9 cellular contexts compared by ENCODE assay signal in genomic region chr2:112276954-112277353, GRCh38. TPM values are rescaled to one million over a fixed set of nuclear protein-coding genes. Genes with fewer than 3 reads are reported as not detected.
DNase-seq lines count a peak whose midpoint lies in the region; TF ChIP-seq lines count a peak whose summit lies in the region.
"Had no signal": no experiment of that assay in that cellular context is flagged by ENCODE, and none has a peak within 500 bp of the region (broad histone marks: within the 10 kb centered on the region; RNA-seq: fewer than 3 reads in every experiment).

No MANE protein-coding gene starts in this region.

- H3K36me3 ChIP-seq in GM23248 (ENCODE audit: low read depth) (no peaks in the 10 kb centered on the region), OCI-LY7 (ENCODE audit: insufficient read depth, low read length) (no peaks in the 10 kb centered on the region), fibroblast of lung (ENCODE audit: control insufficient read depth, insufficient read depth, low read length) (no peaks in the 10 kb centered on the region), trophoblast cell (ENCODE audit: control insufficient read depth in 1 of 2, insufficient read depth in 2 of 2, low read length in 2 of 2) (no peaks in the 10 kb centered on the region)

- H3K9me3 ChIP-seq in GM23248 (ENCODE audit: low read depth), result no peaks in the 10 kb centered on the region
- H3K9me3 ChIP-seq in OCI-LY7 (ENCODE audit: low read length), result no peaks in the 10 kb centered on the region; the same call in 1 of the 2 replicates
- no peaks in the 10 kb centered on the region for H3K9me3 ChIP-seq in fibroblast of lung (ENCODE audit: control insufficient read depth, insufficient read depth, low read depth, low read length)
- H3K9me3 ChIP-seq in trophoblast cell (ENCODE audit: insufficient read depth, low read depth, low read length), result no peaks in the 10 kb centered on the region

- H3K4ac ChIP-seq in trophoblast cell (ENCODE audit: low read depth, low read length), result no peak overlapping the region

- H3F3A ChIP-seq in GM23248 (ENCODE audit: insufficient read depth), result 0 out of 2 replicates have a peak, but pooled peaks cover 8% of the 10 kb centered on the region

- no peaks in the 10 kb centered on the region for H4K20me1 ChIP-seq in GM23248 (ENCODE audit: insufficient read depth)
- no peaks in the 10 kb centered on the region for H4K20me1 ChIP-seq in OCI-LY7 (ENCODE audit: insufficient read depth, low read length)
- no peaks in the 10 kb centered on the region for H4K20me1 ChIP-seq in fibroblast of lung (ENCODE audit: control insufficient read depth, extremely low read depth, insufficient read depth, low read length)

- no peak overlapping the region for H2BK120ac ChIP-seq in trophoblast cell (ENCODE audit: insufficient read depth, low read length, poor library complexity)

- in situ Hi-C loops in GM23248 (cut with MboI), result no loop called here

- intact Hi-C loops in OCI-LY7 (cut with micrococcal nuclease; ENCODE audit: unreplicated experiment), result loop anchor here (5.0 kb wide), 2 partner anchors 265 to 395 kb away; partner anchors contain the start of genes ANAPC1 and POLR1B

- POLR2A ChIA-PET in OCI-LY7 (lab: Charles Lee), result interaction anchor here (0.7 to 1.2 kb wide), 2 partner anchors 14 to 193 kb away, joined by 3 read pairs; no protein-coding TSS in a partner anchor

- H3K4me2 ChIP-seq in GM23248 (ENCODE audit: unreplicated experiment) (peak overlapping the region; percentile 91), OCI-LY7 (ENCODE audit: low read length) (peak overlapping the region; percentile 94), fibroblast of lung (ENCODE audit: extremely low read depth, insufficient read depth, low read length) (peak overlapping the region; percentile 87), trophoblast cell (ENCODE audit: low read length) (no peak overlapping the region)

- no peak overlapping the region for H4K12ac ChIP-seq in trophoblast cell (ENCODE audit: low read depth, low read length)

- no peak overlapping the region for H3K18ac ChIP-seq in trophoblast cell (ENCODE audit: low read length)

- H4K8ac ChIP-seq in trophoblast cell (ENCODE audit: low read depth, low read length), result no peak overlapping the region

- H3K27me3 ChIP-seq in GM23248 (replicated peaks; ENCODE audit: insufficient read depth) (no peaks in the 10 kb centered on the region), fibroblast of lung (ENCODE audit: control insufficient read depth, insufficient read depth, low read length) (no peaks in the 10 kb centered on the region), trophoblast cell (ENCODE audit: insufficient read depth, low read length) (no peaks in the 10 kb centered on the region)

- H3K9me2 ChIP-seq in GM23248 (ENCODE audit: insufficient read depth) (no peaks in the 10 kb centered on the region), OCI-LY7 (ENCODE audit: insufficient read depth, low read length) (no peaks in the 10 kb centered on the region)

- H3K14ac ChIP-seq in trophoblast cell (ENCODE audit: low read length), result no peak overlapping the region

- BruUV-seq in OCI-LY7 (replicated peaks; lab: Mats Ljungman, UMichigan), result TSS peak; percentile 67

- peaks cover 8% of the 10 kb centered on the region for H3K79me1 ChIP-seq in trophoblast cell (ENCODE audit: low read length)

- H2AFZ ChIP-seq in GM23248 (peak overlapping the region; percentile 85; the same call in 1 of the 2 replicates), OCI-LY7 (ENCODE audit: low read length) (peak overlapping the region; percentile 80), fibroblast of lung (ENCODE audit: low read length) (no peak overlapping the region), trophoblast cell (ENCODE audit: insufficient read depth, low read length, poor library complexity) (no peak overlapping the region)

- H3K4me1 ChIP-seq in GM23248 (ENCODE audit: insufficient read depth), result peaks cover 12% of the 10 kb centered on the region; the same call in 1 of the 2 replicates
- peaks cover 12% of the 10 kb centered on the region for H3K4me1 ChIP-seq in OCI-LY7 (ENCODE audit: insufficient read depth, low read length, poor library complexity, severe bottlenecking)
- H3K4me1 ChIP-seq in fibroblast of lung (ENCODE audit: control insufficient read depth, extremely low read depth, insufficient read depth, low read length), result no peaks in the 10 kb centered on the region
- H3K4me1 ChIP-seq in trophoblast cell (ENCODE audit: control insufficient read depth in 1 of 2, insufficient read depth in 2 of 2, low read length in 2 of 2), result no peaks in the 10 kb centered on the region

- DNase-seq in GM23248 (no peak), OCI-LY7 (ENCODE audit: low spot score) (no peak), fibroblast of lung (ENCODE audit: low read depth in 2 of 2) (no peak), trophoblast cell (peak; percentile 21 to 80), germinal center (ENCODE audit: low spot score) (no peak), SK-N-DZ (ENCODE audit: low spot score) (no peak)
- DNase-seq in central memory CD4-positive, alpha-beta T cell, result no peak
- DNase-seq: NCI-H1930, occipital lobe had no signal

- 53 to 56% methylated on average over 5 of the region's 5 CpGs for WGBS in GM23248 (ENCODE audit: low coverage in 1 of 2, low lambda C conversion rate in 2 of 2, missing lambda C conversion rate in 2 of 2), 2 experiments
- no CpG with 5 or more reads among the region's 5 CpGs for WGBS in trophoblast cell (ENCODE audit: extremely low coverage, insufficient coverage, insufficient read length)

- H3K9ac ChIP-seq in GM23248 (0 out of 2 replicates have a peak overlapping the region, but pooled peaks have one; percentile 99), fibroblast of lung (ENCODE audit: insufficient read depth, low read length) (no peak overlapping the region), trophoblast cell (ENCODE audit: low read length) (no peak overlapping the region)

- no peak overlapping the region for H3K27ac ChIP-seq in GM23248
- H3K27ac ChIP-seq in OCI-LY7 (ENCODE audit: low read depth, low read length, poor library complexity, severe bottlenecking), result no peak overlapping the region
- H3K27ac ChIP-seq in fibroblast of lung (ENCODE audit: insufficient read depth, low read length), result no peak overlapping the region
- no peak overlapping the region for H3K27ac ChIP-seq in trophoblast cell (ENCODE audit: low read depth, low read length)

- H3K23ac ChIP-seq in trophoblast cell (ENCODE audit: low read length), result no peak overlapping the region

- H3K4me3 ChIP-seq in GM23248 (peak overlapping the region; percentile 91), OCI-LY7 (ENCODE audit: low read depth, low read length, poor library complexity, severe bottlenecking) (peak overlapping the region; percentile 97), fibroblast of lung (replicated peaks in 1 of 4; ENCODE audit: control extremely low read depth in 1 of 4, insufficient read depth in 1 of 4, low read depth in 3 of 4, low read length in 4 of 4) (peak overlapping the region in 1 of 4 experiments; percentile 70), trophoblast cell (ENCODE audit: low read depth, low read length) (no peak overlapping the region)

- no peak overlapping the region for H2BK12ac ChIP-seq in trophoblast cell (ENCODE audit: low read length)

- no peak overlapping the region for H2BK5ac ChIP-seq in trophoblast cell (ENCODE audit: low read depth, low read length, poor library complexity)

- CTCF ChIA-PET in OCI-LY7 (lab: Charles Lee; ENCODE audit: unreplicated experiment), result no interaction called here

- no peak overlapping the region for H4K91ac ChIP-seq in trophoblast cell (ENCODE audit: low read depth, low read length)

- TF ChIP-seq CTCF in OCI-LY7 (conservative IDR thresholded peaks at IDR 0.05; ENCODE audit: low read length) (no peak; the same call in 1 of the 2 replicates), fibroblast of lung (conservative IDR thresholded peaks at IDR 0.05 in 1 of 2, IDR thresholded peaks at IDR 0.05 in 1 of 2; ENCODE audit: low read depth in 1 of 2, low read length in 2 of 2) (no peak)

- H2AK5ac ChIP-seq in trophoblast cell (ENCODE audit: low read length), result no peak overlapping the region

- no peaks in the 10 kb centered on the region; the same call in 1 of the 2 replicates for H3K79me2 ChIP-seq in GM23248 (ENCODE audit: insufficient read depth)
- H3K79me2 ChIP-seq in OCI-LY7 (ENCODE audit: insufficient read depth, low read depth, low read length), result peaks cover 18% of the 10 kb centered on the region
- H3K79me2 ChIP-seq in fibroblast of lung (ENCODE audit: control insufficient read depth, insufficient read depth, low read length), result no peaks in the 10 kb centered on the region
- peaks cover 4% of the 10 kb centered on the region for H3K79me2 ChIP-seq in trophoblast cell (ENCODE audit: control insufficient read depth, insufficient read depth, low read length, poor library complexity)

RNA-seq across cellular contexts. Expression of gene ZC3H6, which starts 1.6 kb away (rescaled TPM):
- total RNA-seq in GM23248 (2014; rRNA removed; shearing (Covaris generic)), result 2.5 and 3.3 TPM in 2 replicates
- polyA plus RNA-seq in GM23248 (2016; fragmentation: Nextera tagmentation; extraction: Ambion mirVana) (2.1 and 2.5 TPM in 2 replicates), fibroblast of lung (0.85 and 1.7 TPM in 2 replicates)
- total RNA-seq in OCI-LY7 (2014; rRNA removed; shearing (Covaris generic)), result 4.3 and 5.4 TPM in 2 replicates
- total RNA-seq in OCI-LY7 (2022) (16.5 and 17.3 TPM in 2 replicates), fibroblast of lung (4.4 and 6.6 TPM in 2 replicates)
- 2.0 and 3.6 TPM in 2 replicates for polyA plus RNA-seq in fibroblast of lung (2012)
- polyA minus RNA-seq in fibroblast of lung (ENCODE audit: low replicate concordance), result 2.2 and 2.7 TPM in 2 replicates
- 4.4 and 5.2 TPM in 2 replicates for polyA plus RNA-seq in trophoblast cell (2013)
- 3.3 and 3.5 TPM in 2 replicates for polyA plus RNA-seq in SK-N-DZ (2014; cell fraction: cytosol; rRNA removed)
- polyA plus RNA-seq in SK-N-DZ (2014; cell fraction: nucleus; rRNA removed), result 2.5 and 3.5 TPM in 2 replicates

RNA-seq across cellular contexts. Expression of gene ZC3H8, which starts 22.1 kb away (rescaled TPM):
- total RNA-seq in GM23248 (2014; rRNA removed; shearing (Covaris generic)), result 0.51 and 2.7 TPM in 2 replicates
- polyA plus RNA-seq in GM23248 (2016; fragmentation: Nextera tagmentation; extraction: Ambion mirVana) (7.0 and 9.5 TPM in 2 replicates), fibroblast of lung (2.8 and 3.3 TPM in 2 replicates)
- 12.3 and 15.0 TPM in 2 replicates for total RNA-seq in OCI-LY7 (2014; rRNA removed; shearing (Covaris generic))
- total RNA-seq in OCI-LY7 (2022) (22.8 and 23.8 TPM in 2 replicates), fibroblast of lung (4.6 and 6.9 TPM in 2 replicates)
- 3.0 and 3.1 TPM in 2 replicates for polyA plus RNA-seq in fibroblast of lung (2012)
- polyA minus RNA-seq in fibroblast of lung (ENCODE audit: low replicate concordance), result not detected in 2 replicates
- polyA plus RNA-seq in trophoblast cell (2013), result 11.4 and 12.5 TPM in 2 replicates
- polyA plus RNA-seq in SK-N-DZ (2014; cell fraction: cytosol; rRNA removed), result 13.8 and 14.7 TPM in 2 replicates
- 19.4 and 68.7 TPM in 2 replicates for polyA plus RNA-seq in SK-N-DZ (2014; cell fraction: nucleus; rRNA removed)

Comparison
In these comparisons a context has a peak if more than half of its experiments do, and no peak if none do; other contexts are left out.
1. DNase-seq: peak in trophoblast cell (2 of 2); none in GM23248 (single experiment), OCI-LY7 (single experiment), fibroblast of lung (0 of 2), central memory CD4-positive, alpha-beta T cell (single experiment), germinal center (single experiment) and SK-N-DZ (single experiment).
2. H2AFZ ChIP-seq: peak in GM23248 (single experiment) and OCI-LY7 (single experiment); none in fibroblast of lung (single experiment) and trophoblast cell (single experiment).